In genomic region chr13:33494596-33495214, GRCh38 we compare ENCODE assay signal across 12 cellular contexts.
DNase-seq lines count a peak whose midpoint lies in the region; ATAC-seq, FAIRE-seq and TF ChIP-seq lines count a peak whose summit lies in the region.
"Had no signal": no experiment of that assay in that cellular context is flagged by ENCODE, and none has a peak within 500 bp of the region (broad histone marks: within the 10 kb centered on the region; RNA-seq: fewer than 3 reads in every experiment).

No MANE protein-coding gene starts in this region.

- ATAC-seq in pancreas (peak in 3 of 4 donors; percentile 43 to 59 (median 48)), GM18870 (IDR thresholded peaks at IDR 0.05; ENCODE audit: unreplicated experiment) (no peak), HG02852 (IDR thresholded peaks at IDR 0.05; ENCODE audit: unreplicated experiment) (no peak)
- ATAC-seq: GM12878; stimulated activated memory B cell treated with anti-CD40 and anti-IgM and Interleukin-4, amounts not matched to agents 10 μg/mL and 1 μg/mL and 100 μg/mL, for 72 hours had no signal

- intact Hi-C loops in pancreas (cut with DNase I): no loop called here

- H3K4me3 ChIP-seq in fibroblast of lung (replicated peaks in 1 of 4; ENCODE audit: control extremely low read depth in 1 of 4, insufficient read depth in 1 of 4, low read depth in 3 of 4, low read length in 4 of 4) (no peak overlapping the region), pancreas (no peak overlapping the region)
- H3K4me3 ChIP-seq: GM12878 had no signal

- H3K27me3 ChIP-seq in fibroblast of lung (ENCODE audit: control insufficient read depth, insufficient read depth, low read length) (no peaks in the 10 kb centered on the region), pancreas (no peaks in the 10 kb centered on the region)

- FAIRE-seq in pancreas (lab: Jason Lieb, UNC): no peak
- FAIRE-seq: GM12878 had no signal

- H3K4me2 ChIP-seq in fibroblast of lung (ENCODE audit: extremely low read depth, insufficient read depth, low read length): peak overlapping the region; percentile 37

- H3K4me1 ChIP-seq in fibroblast of lung (ENCODE audit: control insufficient read depth, extremely low read depth, insufficient read depth, low read length) (peaks cover 6% of the 10 kb centered on the region), pancreas (peaks cover 0 to 17% (median 0%) of the 10 kb centered on the region in 3 donors)

- no peaks in the 10 kb centered on the region for H4K20me1 ChIP-seq in fibroblast of lung (ENCODE audit: control insufficient read depth, extremely low read depth, insufficient read depth, low read length)

- peak overlapping the region; percentile 43 for H3K27ac ChIP-seq in fibroblast of lung (ENCODE audit: insufficient read depth, low read length)
- H3K27ac ChIP-seq in pancreas: peak overlapping the region in 1 of 4 donors; percentile 20

- H3K79me2 ChIP-seq in fibroblast of lung (ENCODE audit: control insufficient read depth, insufficient read depth, low read length): no peaks in the 10 kb centered on the region

- TF ChIP-seq CTCF in fibroblast of lung (conservative IDR thresholded peaks at IDR 0.05 in 1 of 2, IDR thresholded peaks at IDR 0.05 in 1 of 2; ENCODE audit: low read depth in 1 of 2, low read length in 2 of 2) (no peak), pancreas (IDR thresholded peaks at IDR 0.05) (no peak)

- DNase-seq in GM03348 (ENCODE audit: low spot score): peak; percentile 26
- peak; percentile 88 for DNase-seq in RPMI7951 (ENCODE audit: low read depth)
- DNase-seq in fibroblast of lung (ENCODE audit: low read depth in 2 of 2): peak; percentile 87 to 98
- DNase-seq in pancreas: no peak
- no peak for DNase-seq in cerebellar nuclear complex (lab: John Stamatoyannopoulos, UW)
- no peak for DNase-seq in medulla oblongata (ENCODE audit: extremely low spot score)
- DNase-seq: activated naive CD4-positive, alpha-beta T cell treated with Interleukin-2 at 50 U/mL for 16 hours; RPMI8226 had no signal

- H3K36me3 ChIP-seq in fibroblast of lung (ENCODE audit: control insufficient read depth, insufficient read depth, low read length) (no peaks in the 10 kb centered on the region), pancreas (no peaks in the 10 kb centered on the region)

- H3K9ac ChIP-seq in fibroblast of lung (ENCODE audit: insufficient read depth, low read length): no peak overlapping the region

- no peak overlapping the region for H2AFZ ChIP-seq in fibroblast of lung (ENCODE audit: low read length)

- H3K9me3 ChIP-seq in fibroblast of lung (ENCODE audit: control insufficient read depth, insufficient read depth, low read depth, low read length) (no peaks in the 10 kb centered on the region), pancreas (no peaks in the 10 kb centered on the region)

- 77 to 82% methylated on average over 4 of the region's 4 CpGs for WGBS in pancreas, 2 donors

Comparison
In these comparisons a context has a peak if more than half of its experiments do, and no peak if none do; other contexts are left out.
1. DNase-seq: peak in GM03348 (single experiment), RPMI7951 (single experiment) and fibroblast of lung (2 of 2); none in pancreas (0 of 6), cerebellar nuclear complex (0 of 2) and medulla oblongata (single experiment).
2. ATAC-seq: peak in pancreas (3 of 4); none in GM18870 (single experiment) and HG02852 (single experiment).